8 cellular contexts compared by ENCODE assay signal in the genomic region with DNA sequence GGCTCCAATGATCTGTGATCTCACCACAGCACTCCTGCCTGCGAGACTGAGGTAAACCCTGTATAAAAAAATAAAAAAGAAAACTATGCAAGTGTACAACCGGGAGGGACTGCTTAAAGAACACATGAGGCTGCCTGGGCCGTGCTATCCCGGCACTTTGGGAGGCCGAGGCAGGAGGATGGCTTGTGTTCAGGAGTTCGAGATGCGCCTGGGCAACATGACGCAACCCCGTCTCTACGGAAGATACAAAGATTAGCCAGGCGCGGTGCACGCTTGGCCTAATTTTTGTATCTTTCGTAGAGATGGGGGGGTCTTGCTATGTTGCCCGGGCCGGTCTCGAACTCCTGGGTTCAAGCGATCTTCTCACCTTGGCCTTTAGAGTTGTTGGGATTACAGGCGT.
DNase-seq lines count a peak whose midpoint lies in the region; ATAC-seq and TF ChIP-seq lines count a peak whose summit lies in the region.
"Not testable (repeated sequence)": the region's sequence is repeated elsewhere in the genome, so short reads cannot be mapped to it uniquely, and the experiment has no call there.

No MANE protein-coding gene starts in this region.

- H2AFZ ChIP-seq in osteoblast (ENCODE audit: low read length): peak overlapping the region; percentile 86

- not testable (repeated sequence) for H4K20me1 ChIP-seq in osteoblast (ENCODE audit: insufficient read depth, low read length)

- not testable (repeated sequence) for TF ChIP-seq CTCF in BE2C (IDR thresholded peaks at IDR 0.05; ENCODE audit: low read depth, low read length); HFFc6 (IDR thresholded peaks at IDR 0.05); endodermal cell (conservative IDR thresholded peaks at IDR 0.05); osteoblast (IDR thresholded peaks at IDR 0.05; ENCODE audit: extremely low read depth, low read depth, low read length)

- H3K4me1 Mint-ChIP-seq in HFFc6 (ENCODE audit: low read depth); T-cell; endodermal cell: not testable (repeated sequence)

- not testable (repeated sequence) for H3K27ac ChIP-seq in endodermal cell (ENCODE audit: low read depth, low read length)
- H3K27ac ChIP-seq in layer of hippocampus (ENCODE audit: low read depth, low read length): peak overlapping the region; percentile 64
- H3K27ac ChIP-seq in osteoblast (ENCODE audit: low read depth, low read length): peak overlapping the region; percentile 71
- H3K27ac ChIP-seq in subcutaneous abdominal adipose tissue (ENCODE audit: low read depth, low read length): peak overlapping the region; percentile 65

- peak overlapping the region; percentile 68; the same call in 1 of the 2 replicates for H3K4me3 ChIP-seq in BE2C (ENCODE audit: low read depth, low read length)
- H3K4me3 ChIP-seq in adipocyte (ENCODE audit: low read length): peak overlapping the region; percentile 84
- H3K4me3 ChIP-seq in endodermal cell (ENCODE audit: low read length): not testable (repeated sequence)
- H3K4me3 ChIP-seq in osteoblast (ENCODE audit: insufficient read depth, low read length): peak overlapping the region; percentile 83
- peak overlapping the region; percentile 72 to 89 (median 79) for H3K4me3 ChIP-seq in subcutaneous abdominal adipose tissue (ENCODE audit: low read depth in 1 of 5, low read length in 5 of 5)

- H3K4me2 ChIP-seq in osteoblast (ENCODE audit: insufficient read depth, low read length): peak overlapping the region; percentile 76

- not testable (repeated sequence) for H3K9me3 ChIP-seq in BE2C; adipocyte (ENCODE audit: control insufficient read depth, low read length); endodermal cell (ENCODE audit: control insufficient read depth, low read length); osteoblast (ENCODE audit: low read depth, low read length); subcutaneous abdominal adipose tissue (ENCODE audit: control insufficient read depth in 5 of 5, low read length in 5 of 5)

- H3K27me3 ChIP-seq in BE2C; adipocyte (replicated peaks; ENCODE audit: control insufficient read depth, insufficient read depth, low read length); endodermal cell (ENCODE audit: control insufficient read depth, insufficient read depth, low read length, poor library complexity, severe bottlenecking); layer of hippocampus (ENCODE audit: control insufficient read depth, insufficient read depth, low read length); osteoblast (ENCODE audit: insufficient read depth, low read length); subcutaneous abdominal adipose tissue (ENCODE audit: control insufficient read depth in 5 of 5, insufficient read depth in 4 of 5, low read length in 5 of 5): not testable (repeated sequence)

- WGBS in endodermal cell (ENCODE audit: insufficient coverage in 1 of 2, insufficient read length in 1 of 2), 2 experiments: 98 to 99% methylated on average over 10 to 18 of the region's 19 CpGs

- H3K9ac ChIP-seq in adipocyte (ENCODE audit: low read length): peak overlapping the region; percentile 86
- H3K9ac ChIP-seq in endodermal cell (ENCODE audit: extremely low read depth, low read length, poor library complexity, severe bottlenecking): not testable (repeated sequence)
- peak overlapping the region in 1 of 5 donors; percentile 39 for H3K9ac ChIP-seq in subcutaneous abdominal adipose tissue (ENCODE audit: low read length in 5 of 5)

- H3K4me3 Mint-ChIP-seq in HFFc6 (peak overlapping the region; percentile 91; the same call in 1 of the 2 replicates), T-cell (peak overlapping the region; percentile 86 to 92 (median 90)), endodermal cell (peak overlapping the region; percentile 82)

- not testable (repeated sequence) for H3K27me3 Mint-ChIP-seq in HFFc6 (ENCODE audit: insufficient read depth); T-cell; endodermal cell (ENCODE audit: insufficient read depth)

- H3K79me2 ChIP-seq in osteoblast (ENCODE audit: insufficient read depth, low read length): not testable (repeated sequence)

- H3K4me1 ChIP-seq in BE2C; adipocyte (ENCODE audit: control insufficient read depth, insufficient read depth, low read length); endodermal cell (ENCODE audit: control insufficient read depth, insufficient read depth, low read length); osteoblast (ENCODE audit: insufficient read depth, low read length); subcutaneous abdominal adipose tissue (ENCODE audit: control insufficient read depth in 5 of 5, insufficient read depth in 5 of 5, low read length in 5 of 5): not testable (repeated sequence)

- DNase-seq in BE2C; HFFc6; T-cell; adipocyte (ENCODE audit: low read depth); endodermal cell; osteoblast (ENCODE audit: insufficient read length, low spot score, missing footprints): not testable (repeated sequence)

- H3K27ac Mint-ChIP-seq in HFFc6 (peak overlapping the region; percentile 74; the same call in 1 of the 2 replicates), T-cell (peak overlapping the region; percentile 84 to 92), endodermal cell (peak overlapping the region; percentile 96)

- CTCF ChIA-PET in T-cell (lab: Charles Lee): not testable (repeated sequence)

- H3K9me3 Mint-ChIP-seq in HFFc6, T-cell, endodermal cell: not testable (repeated sequence)

- H3K36me3 Mint-ChIP-seq in HFFc6 (ENCODE audit: low read depth); T-cell; endodermal cell (ENCODE audit: low read depth): not testable (repeated sequence)

- ATAC-seq in T-cell (replicated peaks in 1 of 4): not testable (repeated sequence)

- H3K36me3 ChIP-seq in BE2C; adipocyte (ENCODE audit: control insufficient read depth, insufficient read depth, low read length, severe bottlenecking); endodermal cell (ENCODE audit: control insufficient read depth, insufficient read depth, low read length); osteoblast (ENCODE audit: insufficient read depth, low read length); subcutaneous abdominal adipose tissue (ENCODE audit: control insufficient read depth in 5 of 5, insufficient read depth in 5 of 5, low read length in 5 of 5): not testable (repeated sequence)

- POLR2A ChIA-PET in T-cell (lab: Charles Lee): interaction anchor here in 1 of 2 donors (0.6 kb wide), 1 partner anchor 19 kb away, joined by 4 read pairs; no protein-coding TSS in a partner anchor
